ENCODE assay signal across 20 cellular contexts in genomic region chr4:92339671-92340070, GRCh38. TPM values are rescaled to one million over a fixed set of nuclear protein-coding genes. Genes with fewer than 3 reads are reported as not detected.
DNase-seq lines count a peak whose midpoint lies in the region; ATAC-seq, FAIRE-seq and TF ChIP-seq lines count a peak whose summit lies in the region.
"Had no signal": no experiment of that assay in that cellular context is flagged by ENCODE, and none has a peak within 500 bp of the region (broad histone marks: within the 10 kb centered on the region; RNA-seq: fewer than 3 reads in every experiment).

No MANE protein-coding gene starts in this region.

- 89% methylated on average over 4 of the region's 4 CpGs; no CpG with 5 or more reads in 1 of the 2 experiments for WGBS in H1 (ENCODE audit: extremely low coverage in 1 of 2, insufficient coverage in 1 of 2, insufficient read length in 1 of 2, insufficient replicate concordance in 2 of 2, low coverage in 1 of 2, low lambda C conversion rate in 2 of 2, missing lambda C conversion rate in 1 of 2), 2 experiments

- no peak overlapping the region for H2BK12ac ChIP-seq in H1 (ENCODE audit: low read depth, low read length)

- no peaks in the 10 kb centered on the region for H4K20me1 ChIP-seq in H1 (replicated peaks in 1 of 2; ENCODE audit: control insufficient read depth in 1 of 2, insufficient read depth in 2 of 2, low read length in 2 of 2)

- H2AFZ ChIP-seq in H1 (ENCODE audit: low read length) = no peak overlapping the region
- H2AFZ ChIP-seq: GM23248 had no signal

- no peak overlapping the region for H3K14ac ChIP-seq in H1 (ENCODE audit: insufficient read length)

- no peaks in the 10 kb centered on the region; the same call in 1 of the 2 replicates for H3K79me1 ChIP-seq in H1 (ENCODE audit: low read depth, low read length)

- CTCF ChIA-PET in H1 (lab: Charles Lee; ENCODE audit: partially characterized antibody) = no interaction called here

- no peak overlapping the region for H2BK120ac ChIP-seq in H1 (replicated peaks; ENCODE audit: low read depth, low read length)

- POLR2A ChIA-PET in H1 (lab: Charles Lee; ENCODE audit: partially characterized antibody) = interaction anchor here (0.8 to 1.2 kb wide), 2 partner anchors 29 to 36 kb away, joined by 3 to 4 read pairs; partner anchors contain the start of gene GRID2

- H3K23ac ChIP-seq in H1 (ENCODE audit: insufficient read length) = peak overlapping the region; percentile 52

- H4K91ac ChIP-seq in H1 (replicated peaks; ENCODE audit: insufficient read length, low read length) = no peak overlapping the region

- no peak for TF ChIP-seq EP300 in H1 (IDR thresholded peaks at IDR 0.05; ENCODE audit: borderline replicate concordance in 1 of 2, low read depth in 2 of 2, low read length in 2 of 2)

- no peak overlapping the region for H3K9ac ChIP-seq in H1 (replicated peaks in 1 of 4; ENCODE audit: extremely low read depth in 1 of 4, low read depth in 3 of 4, low read length in 3 of 4)
- H3K9ac ChIP-seq: GM23248 had no signal

- H3K4me3 ChIP-seq in H1 (ENCODE audit: extremely low read depth in 1 of 4, insufficient read depth in 2 of 4, low read depth in 3 of 4, low read length in 4 of 4) = no peak overlapping the region
- H3K4me3 ChIP-seq in retinal pigment epithelial cell (ENCODE audit: low read length) = no peak overlapping the region
- no peak overlapping the region for H3K4me3 ChIP-seq in HAP-1
- H3K4me3 ChIP-seq: A549, GM23248 had no signal

- H3K79me2 ChIP-seq in H1 (ENCODE audit: control insufficient read depth in 1 of 2, insufficient read depth in 2 of 2, low read length in 2 of 2) = no peaks in the 10 kb centered on the region

- H3K9me3 ChIP-seq in H1 (ENCODE audit: insufficient read depth in 2 of 2, low read depth in 1 of 2, low read length in 1 of 2) (no peaks in the 10 kb centered on the region), HAP-1 (no peaks in the 10 kb centered on the region)
- H3K9me3 ChIP-seq: A549, BE2C had no signal

- no peak for TF ChIP-seq POLR2A in H1 (IDR thresholded peaks at IDR 0.05; ENCODE audit: control extremely low read depth in 1 of 2, low read depth in 2 of 2, low read length in 2 of 2)

- H3K36me3 ChIP-seq in H1 (ENCODE audit: control insufficient read depth in 2 of 4, insufficient read depth in 4 of 4, low read length in 3 of 4) = no peaks in the 10 kb centered on the region; a peak in 1 of 8 replicates
- no peaks in the 10 kb centered on the region for H3K36me3 ChIP-seq in HAP-1 (replicated peaks)
- H3K36me3 ChIP-seq: BE2C had no signal

- DNase-seq in H4 (ENCODE audit: low spot score) = peak; percentile 47
- DNase-seq in NCI-H446 treated with DMSO at 0.1 percent for 48 hours (lab: John Stamatoyannopoulos, UW) = peak; percentile 51
- DNase-seq in H1 (ENCODE audit: low read depth in 1 of 2, low spot score in 2 of 2) = no peak
- DNase-seq in retinal pigment epithelial cell (ENCODE audit: low read depth) = peak; percentile 50
- DNase-seq in NCI-H82 treated with DMSO at 0.1 percent for 48 hours (lab: John Stamatoyannopoulos, UW; ENCODE audit: unreplicated experiment) = no peak
- DNase-seq in HAP-1 (ENCODE audit: low spot score in 2 of 2) = no peak
- DNase-seq: BE2C; CD4-positive, alpha-beta memory T cell; DMS53; GM23248; HCEC 1CT; HFFc6 had no signal

- no peak overlapping the region for H3K18ac ChIP-seq in H1 (ENCODE audit: extremely low read depth, low read length)

- H3K27ac ChIP-seq in H1 (ENCODE audit: low read depth, low read length) = no peak overlapping the region
- H3K27ac ChIP-seq: A549, C4-2B, GM23248 had no signal

- H2AK5ac ChIP-seq in H1 (ENCODE audit: low read depth, low read length) = no peak overlapping the region

- peak; percentile 55 for FAIRE-seq in H1 (lab: Jason Lieb, UNC)
- FAIRE-seq: A549, D721Med, GM18507, HepG2, HTR-8/SVneo had no signal

- H3K4me1 ChIP-seq in H1 (replicated peaks in 1 of 4; ENCODE audit: control insufficient read depth in 3 of 4, insufficient read depth in 4 of 4, low read length in 3 of 4) = peaks cover 0 to 3% (median 0%) of the 10 kb centered on the region in 4 experiments; a peak in 1 of 7 replicates
- H3K4me1 ChIP-seq in HAP-1 = no peaks in the 10 kb centered on the region
- H3K4me1 ChIP-seq: A549, BE2C had no signal

- ATAC-seq in GM19397 (IDR thresholded peaks at IDR 0.05; ENCODE audit: unreplicated experiment) = no peak
- ATAC-seq: A549, HepG2 had no signal

- H2BK20ac ChIP-seq in H1 (ENCODE audit: low read length) = no peak overlapping the region

- H2BK15ac ChIP-seq in H1 (ENCODE audit: low read length) = no peak overlapping the region

- H3K56ac ChIP-seq in H1 (replicated peaks; ENCODE audit: insufficient read length, low read depth, low read length) = no peak overlapping the region

- in situ Hi-C loops in HAP-1 (cut with MboI; ENCODE audit: low sequenced_read_pairs) = no loop called here

- H3K23me2 ChIP-seq in H1 (ENCODE audit: low read depth, low read length) = no peaks in the 10 kb centered on the region

- H4K8ac ChIP-seq in H1 (ENCODE audit: extremely low read depth, insufficient read depth, low read length) = no peak overlapping the region

- H3K27me3 ChIP-seq in H1 (replicated peaks in 1 of 4; ENCODE audit: control insufficient read depth in 3 of 4, extremely low read depth in 1 of 4, insufficient read depth in 3 of 4, low read length in 3 of 4) (no peaks in the 10 kb centered on the region), HAP-1 (ENCODE audit: low read depth) (no peaks in the 10 kb centered on the region)
- H3K27me3 ChIP-seq: BE2C had no signal

- H4K5ac ChIP-seq in H1 (ENCODE audit: insufficient read length, low read depth, low read length) = no peak overlapping the region

- no peak overlapping the region for H3K4ac ChIP-seq in H1 (replicated peaks; ENCODE audit: insufficient read length, low read depth, low read length)

- TF ChIP-seq RAD21 in H1 (IDR thresholded peaks at IDR 0.05 in 1 of 2, conservative IDR thresholded peaks at IDR 0.05 in 1 of 2; ENCODE audit: low read depth in 2 of 2, low read length in 2 of 2) = no peak

- no peak overlapping the region for H3K4me2 ChIP-seq in H1 (ENCODE audit: insufficient read depth in 1 of 2, low read depth in 2 of 2, low read length in 2 of 2)
- H3K4me2 ChIP-seq: A549 had no signal

- no peak for TF ChIP-seq CTCF in H1 (IDR thresholded peaks at IDR 0.05; ENCODE audit: control extremely low read depth in 1 of 3, insufficient read depth in 1 of 3, low read depth in 1 of 3, low read length in 3 of 3)
- TF ChIP-seq CTCF in retinal pigment epithelial cell (conservative IDR thresholded peaks at IDR 0.05; ENCODE audit: low read depth, low read length) = no peak

- no peak overlapping the region for H2BK5ac ChIP-seq in H1 (ENCODE audit: low read depth, low read length)

TF ChIP-seq in H1, 55 proteins besides CTCF, POLR2A, EP300 and RAD21 (continues in another document):
- no peak for TF ChIP-seq SP4 (IDR thresholded peaks at IDR 0.05; ENCODE audit: low read length)
- no peak for TF ChIP-seq KDM5A (IDR thresholded peaks at IDR 0.05; ENCODE audit: low read length)
- no peak for TF ChIP-seq ATF2 (IDR thresholded peaks at IDR 0.05; ENCODE audit: low read length)
- TF ChIP-seq CREB1 (IDR thresholded peaks at IDR 0.05) = no peak
- TF ChIP-seq JUND (IDR thresholded peaks at IDR 0.05; ENCODE audit: low read length) = no peak
- no peak for TF ChIP-seq CBX8 (IDR thresholded peaks at IDR 0.05; ENCODE audit: borderline replicate concordance, low read depth, low read length)
- TF ChIP-seq TEAD4 (IDR thresholded peaks at IDR 0.05; ENCODE audit: low read depth, low read length) = no peak
- no peak for TF ChIP-seq GTF2F1 (IDR thresholded peaks at IDR 0.05; ENCODE audit: borderline replicate concordance, low read depth, low read length)

RNA-seq across cellular contexts. Expression of gene GRID2, which starts 35.9 kb away (rescaled TPM):
- 0.45 and 0.72 TPM in 2 replicates for total RNA-seq in H4 (2014; rRNA removed; shearing (Covaris generic))
- total RNA-seq in H1 (2021; fragmentation: NEBNext Ultra II Directional; extraction: Animal tissue kit (Norgen Biotek cat#: 25700)) = 71.7 and 81.9 TPM in 2 replicates
- polyA plus RNA-seq in H1 (2011; rRNA removed) = 25.5 and 31.1 TPM in 2 replicates
- polyA plus RNA-seq in H1 (2011; cell fraction: cytosol; rRNA removed) = 31.0 TPM
- polyA plus RNA-seq in H1 (2011; cell fraction: nucleus; rRNA removed) = 84.4 TPM
- 42.2 to 78.3 TPM (median 55.7 TPM) in 4 replicates for polyA plus RNA-seq in H1 (2012, experiment 1 of 2)
- polyA plus RNA-seq in H1 (2012, experiment 2 of 2) = 3.8 TPM
- 45.2 TPM for polyA plus RNA-seq in H1 (2013, experiment 1 of 2)
- polyA plus RNA-seq in H1 (2013, experiment 2 of 2) = 45.6 TPM
- 309 and 326 TPM in 2 replicates for polyA minus RNA-seq in H1 (2011; rRNA and poly(A)+ RNA removed)
- polyA minus RNA-seq in H1 (2011; cell fraction: cytosol; rRNA and poly(A)+ RNA removed) = 62.8 TPM
- polyA minus RNA-seq in H1 (2011; cell fraction: nucleus; rRNA and poly(A)+ RNA removed) = 592 TPM
- total RNA-seq: CD4-positive, alpha-beta memory T cell; GM23248; HepG2; HFFc6 had no signal
- polyA plus RNA-seq: A549; AG04450; CD4-positive, alpha-beta memory T cell; GM23248; HepG2 had no signal

Comparison
In these comparisons a context has a peak if more than half of its experiments do, and no peak if none do; other contexts are left out.
1. DNase-seq: peak in H4 (single experiment), NCI-H446 treated with DMSO at 0.1 percent for 48 hours (single experiment) and retinal pigment epithelial cell (single experiment); none in H1 (0 of 2), NCI-H82 treated with DMSO at 0.1 percent for 48 hours (single experiment) and HAP-1 (0 of 2).
2. RNA of gene GRID2, which starts 35.9 kb away (total RNA-seq): 71.7 to 81.9 TPM in H1; 0.45 to 0.72 TPM in H4; every median in the first group is over 10 times any median in the second.